25 cellular contexts compared by ENCODE assay signal in genomic region chr6:112160745-112161144, GRCh38.
"Had no signal": no experiment of that assay in that cellular context is flagged by ENCODE, and none has a peak within 500 bp of the region (broad histone marks: within the 10 kb centered on the region; RNA-seq: fewer than 3 reads in every experiment).

No MANE protein-coding gene starts in this region.

- H2AFZ ChIP-seq: parathyroid adenoma had no signal

- DNase-seq: effector memory CD8-positive, alpha-beta T cell; foreskin keratinocyte; glutamatergic neuron; heart right ventricle; hippocampal formation; left cardiac atrium; left lung; mammary epithelial cell; mesendoderm; naive thymus-derived CD8-positive, alpha-beta T cell; nephron progenitor cell; nucleus accumbens; stimulated activated CD4-positive, alpha-beta T cell treated with anti-CD3 and anti-CD28 coated beads, Interleukin-2, amount 100 ng/mL, for 24 hours; stimulated activated CD4-positive, alpha-beta T cell treated with anti-CD3 and anti-CD28 coated beads, Interleukin-4, amount 100 ng/mL, for 24 hours; stimulated activated naive CD8-positive, alpha-beta T cell treated with anti-CD3 and anti-CD28 coated beads, Interleukin-15, Interleukin-2, amounts not matched to agents 100 U/mL and 50 U/mL, for 24 hours; transverse colon; upper lobe of right lung had no signal

- H3K4me1 ChIP-seq: foreskin keratinocyte, parathyroid adenoma, suprapubic skin, upper lobe of right lung, vagina had no signal

- H3K79me2 ChIP-seq: parathyroid adenoma had no signal

- H3K9ac ChIP-seq: parathyroid adenoma had no signal

- FAIRE-seq: endometrium, islet of Langerhans had no signal

- H3K4me3 ChIP-seq: coronary artery, heart right ventricle, left lung, suprapubic skin, transverse colon, upper lobe of right lung, vagina had no signal

- ATAC-seq: effector memory CD8-positive, alpha-beta T cell; foreskin keratinocyte; heart right ventricle; left cardiac atrium; left lung; naive thymus-derived CD8-positive, alpha-beta T cell; sciatic nerve; stimulated activated effector memory CD8-positive, alpha-beta T cell treated with anti-CD3 and anti-CD28 coated beads, Interleukin-12 subunit alpha, Interleukin-12 subunit beta, amount 100 ng/mL, for 72 hours; stimulated activated naive CD8-positive, alpha-beta T cell treated with anti-CD3 and anti-CD28 coated beads, Interleukin-15, Interleukin-2, amounts not matched to agents 100 U/mL and 50 U/mL, for 24 hours; upper lobe of right lung had no signal

- H3K9me3 ChIP-seq: heart right ventricle, left lung, suprapubic skin, transverse colon, upper lobe of right lung, vagina had no signal

- H3K27me3 ChIP-seq: suprapubic skin, transverse colon, upper lobe of right lung, vagina had no signal

- H3K27ac ChIP-seq: coronary artery, foreskin keratinocyte, heart right ventricle, left lung, parathyroid adenoma, suprapubic skin, transverse colon, upper lobe of right lung, vagina had no signal
